8 cellular contexts compared by ENCODE assay signal in the genomic region with DNA sequence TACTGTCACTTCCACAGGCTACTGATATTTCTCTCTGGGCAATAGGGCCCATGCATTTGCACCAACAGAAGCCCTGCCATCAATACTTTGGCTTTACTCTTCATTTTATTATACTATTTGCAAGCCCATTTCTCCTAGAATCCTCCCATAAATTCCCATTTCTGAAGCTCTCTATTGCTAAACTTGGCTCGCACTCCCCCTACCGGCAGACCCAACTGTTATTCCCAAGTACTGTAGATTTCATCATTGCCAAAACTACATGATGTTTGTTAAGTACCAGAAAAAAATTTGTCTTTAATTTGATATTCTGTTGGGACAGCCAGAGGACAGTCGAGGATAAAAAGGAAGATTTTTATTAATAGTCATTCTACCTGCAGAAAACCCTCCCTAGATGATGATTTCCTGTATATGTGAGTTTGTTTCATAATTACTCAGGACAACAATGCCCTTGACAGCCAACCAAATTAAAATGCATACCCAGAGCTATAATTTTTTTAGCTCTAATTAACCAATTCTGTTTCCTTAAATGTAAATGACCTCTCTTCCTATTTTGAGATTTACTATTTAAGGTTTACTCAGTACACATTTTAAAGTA.
DNase-seq lines count a peak whose midpoint lies in the region; ATAC-seq and TF ChIP-seq lines count a peak whose summit lies in the region.

No MANE protein-coding gene starts in this region.

- no peak overlapping the region for H3K4me3 ChIP-seq in epithelial cell of esophagus (ENCODE audit: low read length)

- peak; percentile 51 for DNase-seq in DMS53 treated with DMSO at 0.1 percent for 48 hours (lab: John Stamatoyannopoulos, UW; ENCODE audit: unreplicated experiment)
- DNase-seq in HK-2 (ENCODE audit: unreplicated experiment), result peak; percentile 52
- peak; percentile 55 for DNase-seq in RPMI7951 (ENCODE audit: low read depth)
- DNase-seq in epithelial cell of esophagus (ENCODE audit: low read depth), result peak; percentile 71
- peak; percentile 70 for DNase-seq in mucosa of gallbladder (ENCODE audit: low spot score)

- ATAC-seq in GM21723 (IDR thresholded peaks at IDR 0.05; ENCODE audit: unreplicated experiment), result no peak
- ATAC-seq in GM21447 (IDR thresholded peaks at IDR 0.05; ENCODE audit: unreplicated experiment), result no peak
- ATAC-seq in GM18520 (IDR thresholded peaks at IDR 0.05; ENCODE audit: unreplicated experiment), result no peak

- peak; percentile 91 for TF ChIP-seq CTCF in epithelial cell of esophagus (IDR thresholded peaks at IDR 0.05; ENCODE audit: insufficient read depth, low read depth, low read length, missing control alignments)
